11 cellular contexts compared by ENCODE assay signal in the genomic region with DNA sequence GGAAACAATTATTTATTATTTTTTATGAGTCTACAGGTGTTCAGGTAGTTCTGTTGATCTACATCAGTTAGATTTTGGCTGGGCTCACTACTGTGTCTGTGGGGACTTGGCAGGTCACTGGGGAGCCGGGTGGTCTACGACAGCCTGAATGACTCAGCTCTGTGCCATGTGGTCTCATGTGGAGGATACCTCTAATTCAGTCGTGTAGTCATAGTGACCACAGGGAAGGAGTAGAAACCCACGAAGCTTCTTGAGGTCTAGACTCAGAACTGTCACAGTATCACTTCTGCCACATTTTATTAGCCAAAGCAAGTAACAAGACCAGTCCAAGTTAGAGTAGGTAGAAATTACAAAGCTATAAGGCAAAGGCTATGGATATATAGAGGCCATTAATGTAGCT.
DNase-seq lines count a peak whose midpoint lies in the region; ATAC-seq, FAIRE-seq and TF ChIP-seq lines count a peak whose summit lies in the region.
"Had no signal": no experiment of that assay in that cellular context is flagged by ENCODE, and none has a peak within 500 bp of the region (broad histone marks: within the 10 kb centered on the region; RNA-seq: fewer than 3 reads in every experiment).

No MANE protein-coding gene starts in this region.

- H3K4me3 ChIP-seq in KMS-11 (IDR thresholded peaks at IDR 0.05; ENCODE audit: insufficient read depth, low read depth, low read length) (no peak overlapping the region), small intestine (ENCODE audit: low read depth in 1 of 2, low read length in 2 of 2) (no peak overlapping the region)
- H3K4me3 ChIP-seq in naive thymus-derived CD4-positive, alpha-beta T cell (ENCODE audit: low read length), result no peak overlapping the region

- H3K4me3 Mint-ChIP-seq in naive thymus-derived CD4-positive, alpha-beta T cell, result no peak overlapping the region
- H3K4me3 Mint-ChIP-seq in activated CD4-positive, alpha-beta T cell treated with anti-CD3 and anti-CD28 coated beads, Interleukin-2, amount 10 ng/mL, durations not matched to agents 7 days and 5 days, result no peak overlapping the region
- no peak overlapping the region for H3K4me3 Mint-ChIP-seq in activated T-cell treated with anti-CD3 and anti-CD28 coated beads, Interleukin-2, amount 50 U/mL, for 24 hours
- H3K4me3 Mint-ChIP-seq: nephron progenitor cell had no signal

- peak; percentile 87 for ATAC-seq in GM19023 (IDR thresholded peaks at IDR 0.05; ENCODE audit: unreplicated experiment)
- ATAC-seq in HG02623 (IDR thresholded peaks at IDR 0.05; ENCODE audit: unreplicated experiment), result peak; percentile 84
- peak; percentile 45 for ATAC-seq in naive thymus-derived CD4-positive, alpha-beta T cell

- no peak for DNase-seq in naive thymus-derived CD4-positive, alpha-beta T cell
- no peak for DNase-seq in activated CD4-positive, alpha-beta T cell treated with anti-CD3 and anti-CD28 coated beads, Interleukin-2, amount 10 ng/mL, durations not matched to agents 7 days and 5 days
- no peak for DNase-seq in activated T-cell treated with anti-CD3 and anti-CD28 coated beads, Interleukin-2, amount 50 U/mL, for 24 hours
- DNase-seq in cerebellar nuclear complex (lab: John Stamatoyannopoulos, UW), result no peak
- DNase-seq in small intestine, result no peak
- DNase-seq: NCI-H446, nephron progenitor cell had no signal

- peak overlapping the region; percentile 65 for H3K4me2 ChIP-seq in KMS-11

- no peaks in the 10 kb centered on the region for H3K79me2 ChIP-seq in KMS-11 (ENCODE audit: insufficient read depth, low read depth)

- peak overlapping the region; percentile 6; the same call in 1 of the 2 replicates for H3K9ac ChIP-seq in KMS-11

- no peaks in the 10 kb centered on the region for H3K36me3 Mint-ChIP-seq in naive thymus-derived CD4-positive, alpha-beta T cell
- H3K36me3 Mint-ChIP-seq in activated CD4-positive, alpha-beta T cell treated with anti-CD3 and anti-CD28 coated beads, Interleukin-2, amount 10 ng/mL, durations not matched to agents 7 days and 5 days (ENCODE audit: low read depth), result no peaks in the 10 kb centered on the region
- H3K36me3 Mint-ChIP-seq in activated T-cell treated with anti-CD3 and anti-CD28 coated beads, Interleukin-2, amount 50 U/mL, for 24 hours (ENCODE audit: low read depth), result no peaks in the 10 kb centered on the region

- H3K36me3 ChIP-seq in KMS-11 (ENCODE audit: insufficient read depth), result no peaks in the 10 kb centered on the region
- H3K36me3 ChIP-seq in naive thymus-derived CD4-positive, alpha-beta T cell (ENCODE audit: control insufficient read depth in 2 of 3, insufficient read depth in 3 of 3, low read length in 3 of 3), result no peaks in the 10 kb centered on the region
- no peaks in the 10 kb centered on the region for H3K36me3 ChIP-seq in small intestine (ENCODE audit: control insufficient read depth in 2 of 2, insufficient read depth in 2 of 2, low read length in 2 of 2)

- H3K27me3 ChIP-seq in KMS-11 (ENCODE audit: insufficient read depth, low read depth) (no peaks in the 10 kb centered on the region), small intestine (ENCODE audit: control insufficient read depth in 2 of 2, insufficient read depth in 2 of 2, low read length in 2 of 2) (no peaks in the 10 kb centered on the region)
- H3K27me3 ChIP-seq in naive thymus-derived CD4-positive, alpha-beta T cell (ENCODE audit: control insufficient read depth in 2 of 2, insufficient read depth in 2 of 2, low read length in 2 of 2), result no peaks in the 10 kb centered on the region

- H3K4me1 ChIP-seq in KMS-11 (ENCODE audit: low read depth, poor library complexity, severe bottlenecking) (peaks cover 60% of the 10 kb centered on the region), small intestine (ENCODE audit: control insufficient read depth in 2 of 2, insufficient read depth in 1 of 2, low read depth in 1 of 2, low read length in 1 of 2) (no peaks in the 10 kb centered on the region)
- peaks cover 0 to 12% of the 10 kb centered on the region in 2 donors for H3K4me1 ChIP-seq in naive thymus-derived CD4-positive, alpha-beta T cell (ENCODE audit: control insufficient read depth in 2 of 2, insufficient read depth in 2 of 2, low read length in 2 of 2)

- FAIRE-seq in small intestine (lab: Jason Lieb, UNC), result no peak

- WGBS in small intestine, 3 donors, result 20 to 40% (median 28%) methylated on average over 4 of the region's 4 CpGs

- H2AFZ ChIP-seq in KMS-11 (ENCODE audit: low read depth), result no peak overlapping the region

- no peaks in the 10 kb centered on the region for H3K9me3 Mint-ChIP-seq in naive thymus-derived CD4-positive, alpha-beta T cell
- no peaks in the 10 kb centered on the region for H3K9me3 Mint-ChIP-seq in activated CD4-positive, alpha-beta T cell treated with anti-CD3 and anti-CD28 coated beads, Interleukin-2, amount 10 ng/mL, durations not matched to agents 7 days and 5 days
- no peaks in the 10 kb centered on the region for H3K9me3 Mint-ChIP-seq in activated T-cell treated with anti-CD3 and anti-CD28 coated beads, Interleukin-2, amount 50 U/mL, for 24 hours

- H3K27me3 Mint-ChIP-seq in naive thymus-derived CD4-positive, alpha-beta T cell, result peaks cover 0 to 16% (median 0%) of the 10 kb centered on the region in 5 donors
- H3K27me3 Mint-ChIP-seq in activated CD4-positive, alpha-beta T cell treated with anti-CD3 and anti-CD28 coated beads, Interleukin-2, amount 10 ng/mL, durations not matched to agents 7 days and 5 days, result peaks cover under 1% of the 10 kb centered on the region
- H3K27me3 Mint-ChIP-seq in activated T-cell treated with anti-CD3 and anti-CD28 coated beads, Interleukin-2, amount 50 U/mL, for 24 hours, result no peaks in the 10 kb centered on the region

- no peak overlapping the region for H3K27ac Mint-ChIP-seq in naive thymus-derived CD4-positive, alpha-beta T cell
- no peak overlapping the region for H3K27ac Mint-ChIP-seq in activated CD4-positive, alpha-beta T cell treated with anti-CD3 and anti-CD28 coated beads, Interleukin-2, amount 10 ng/mL, durations not matched to agents 7 days and 5 days
- H3K27ac Mint-ChIP-seq in activated T-cell treated with anti-CD3 and anti-CD28 coated beads, Interleukin-2, amount 50 U/mL, for 24 hours, result no peak overlapping the region
- H3K27ac Mint-ChIP-seq: nephron progenitor cell had no signal

- TF ChIP-seq CTCF in KMS-11 (conservative IDR thresholded peaks at IDR 0.05; ENCODE audit: low read depth, low read length), result no peak

- no peaks in the 10 kb centered on the region for H3K9me3 ChIP-seq in naive thymus-derived CD4-positive, alpha-beta T cell (ENCODE audit: control insufficient read depth in 2 of 3, low read length in 3 of 3)
- no peaks in the 10 kb centered on the region for H3K9me3 ChIP-seq in small intestine (ENCODE audit: control insufficient read depth, low read depth)

- H4K20me1 ChIP-seq in KMS-11 (ENCODE audit: insufficient read depth), result no peaks in the 10 kb centered on the region

- POLR2A ChIA-PET in naive thymus-derived CD4-positive, alpha-beta T cell (lab: Charles Lee), result no interaction called here
- POLR2A ChIA-PET in activated CD4-positive, alpha-beta T cell treated with anti-CD3 and anti-CD28 coated beads, Interleukin-2, amount 10 ng/mL, durations not matched to agents 7 days and 5 days (lab: Charles Lee), result no interaction called here

- intact Hi-C loops in naive thymus-derived CD4-positive, alpha-beta T cell (cut with micrococcal nuclease), result no loop called here

- H3K4me1 Mint-ChIP-seq in naive thymus-derived CD4-positive, alpha-beta T cell, result peaks cover 3 to 21% (median 15%) of the 10 kb centered on the region in 7 donors
- peaks cover 14% of the 10 kb centered on the region for H3K4me1 Mint-ChIP-seq in activated CD4-positive, alpha-beta T cell treated with anti-CD3 and anti-CD28 coated beads, Interleukin-2, amount 10 ng/mL, durations not matched to agents 7 days and 5 days
- H3K4me1 Mint-ChIP-seq in activated T-cell treated with anti-CD3 and anti-CD28 coated beads, Interleukin-2, amount 50 U/mL, for 24 hours (ENCODE audit: low read depth), result peaks cover 16% of the 10 kb centered on the region

- H3K27ac ChIP-seq in KMS-11 (peak overlapping the region; percentile 10; the same call in 1 of the 2 replicates), small intestine (ENCODE audit: low read depth in 1 of 2, low read length in 1 of 2) (no peak overlapping the region)
- no peak overlapping the region for H3K27ac ChIP-seq in naive thymus-derived CD4-positive, alpha-beta T cell (ENCODE audit: low read depth, low read length)
- H3K27ac ChIP-seq: epithelial cell of prostate had no signal

- CTCF ChIA-PET in naive thymus-derived CD4-positive, alpha-beta T cell (lab: Charles Lee), result interaction anchor here (0.6 to 1.4 kb wide), 3 partner anchors 145 to 185 kb away, joined by 3 to 4 read pairs (median 3); no protein-coding TSS in a partner anchor
- CTCF ChIA-PET in activated CD4-positive, alpha-beta T cell treated with anti-CD3 and anti-CD28 coated beads, Interleukin-2, amount 10 ng/mL, durations not matched to agents 7 days and 5 days (lab: Charles Lee), result interaction anchor here (1.0 to 1.7 kb wide), 3 partner anchors 141 to 242 kb away, joined by 3 to 5 read pairs (median 3); partner anchors contain the start of gene PHAX
